ENCODE assay signal across 17 cellular contexts in the genomic region with DNA sequence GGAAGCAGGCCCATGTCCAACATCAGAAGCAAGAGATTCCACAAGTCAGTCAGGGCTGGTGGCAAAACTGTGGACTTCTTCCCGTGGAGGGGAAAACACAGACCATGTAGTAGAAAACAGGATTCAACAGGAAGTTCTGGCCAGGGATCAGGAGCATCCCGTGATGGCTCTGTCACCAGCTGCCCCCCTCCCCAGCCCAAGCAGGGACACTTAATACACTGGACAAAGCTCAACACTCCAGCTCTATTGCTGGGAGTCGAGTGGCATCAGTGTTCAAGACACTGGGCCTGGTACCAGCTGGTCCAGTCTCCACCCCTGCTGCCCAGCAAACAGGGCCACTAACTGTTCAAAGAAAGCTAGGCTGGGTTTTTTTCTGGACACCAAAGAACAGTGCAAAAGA. TPM values are rescaled to one million over a fixed set of nuclear protein-coding genes. Genes with fewer than 3 reads are reported as not detected.
DNase-seq lines count a peak whose midpoint lies in the region; ATAC-seq and TF ChIP-seq lines count a peak whose summit lies in the region.
"Had no signal": no experiment of that assay in that cellular context is flagged by ENCODE, and none has a peak within 500 bp of the region (broad histone marks: within the 10 kb centered on the region; RNA-seq: fewer than 3 reads in every experiment).

No MANE protein-coding gene starts in this region.

- POLR2A ChIA-PET in PC-3 (lab: Charles Lee; ENCODE audit: unreplicated experiment): no interaction called here

- no peaks in the 10 kb centered on the region for H3K9me3 ChIP-seq in PC-3 (ENCODE audit: low read length)
- H3K9me3 ChIP-seq: gastroesophageal sphincter, sigmoid colon, suprapubic skin had no signal

- intact Hi-C loops in PC-3 (cut with micrococcal nuclease): no loop called here

- peaks cover 36% of the 10 kb centered on the region for H3K4me1 ChIP-seq in PC-3 (ENCODE audit: insufficient read depth, low read length)

- CTCF ChIA-PET in PC-3 (lab: Charles Lee): interaction anchor here (0.9 kb wide), 1 partner anchor 19 kb away, joined by 8 read pairs; no protein-coding TSS in a partner anchor

- H3K36me3 ChIP-seq in PC-3 (ENCODE audit: low read depth, low read length): no peaks in the 10 kb centered on the region
- H3K36me3 ChIP-seq: gastroesophageal sphincter, sigmoid colon, suprapubic skin had no signal

- H3F3A ChIP-seq in PC-3 (ENCODE audit: low read length, unreplicated experiment): no peaks in the 10 kb centered on the region

- H3K9me3 Mint-ChIP-seq in neural crest cell: no peaks in the 10 kb centered on the region

- DNase-seq in globus pallidus (ENCODE audit: low spot score) (peak; percentile 96), neural crest cell (ENCODE audit: low read depth, low spot score) (no peak), PC-3 (no peak)
- DNase-seq: activated CD4-positive, alpha-beta T cell treated with anti-CD3 and anti-CD28 coated beads for 36 hours; activated CD8-positive, alpha-beta memory T cell treated with anti-CD3 and anti-CD28 coated beads, Interleukin-2, amount 50 U/mL, for 4 hours; NCI-H2081 treated with DMSO at 0.1 percent for 48 hours; NCI-H526 treated with DMSO at 0.1 percent for 48 hours; sigmoid colon; T-helper 9 cell had no signal

- H3K27ac ChIP-seq in VCaP: peak overlapping the region; percentile 88
- H3K27ac ChIP-seq in temporal lobe (ENCODE audit: low read depth, low read length): peak overlapping the region; percentile 98
- no peak overlapping the region for H3K27ac ChIP-seq in PC-3 (ENCODE audit: low read length)
- H3K27ac ChIP-seq: coronary artery, epithelial cell of prostate, gastroesophageal sphincter, sigmoid colon, suprapubic skin had no signal

- no peak overlapping the region for H3K4me3 ChIP-seq in PC-3 (ENCODE audit: low read length)
- H3K4me3 ChIP-seq: coronary artery, gastroesophageal sphincter, sigmoid colon, suprapubic skin had no signal

- no peaks in the 10 kb centered on the region for H3K9me2 ChIP-seq in PC-3 (replicated peaks; ENCODE audit: low read length)

- H3K4me2 ChIP-seq in PC-3 (ENCODE audit: low read length): no peak overlapping the region

- no peak overlapping the region for H3K9ac ChIP-seq in PC-3 (ENCODE audit: low read length)

- peak overlapping the region; percentile 75 for H3K4me3 Mint-ChIP-seq in neural crest cell
- H3K4me3 Mint-ChIP-seq: activated CD4-positive, alpha-beta T cell treated with anti-CD3 and anti-CD28 coated beads for 36 hours had no signal

- TF ChIP-seq CTCF in VCaP (conservative IDR thresholded peaks at IDR 0.05): no peak
- TF ChIP-seq CTCF in neural crest cell (conservative IDR thresholded peaks at IDR 0.05): no peak
- no peak for TF ChIP-seq CTCF in PC-3 (conservative IDR thresholded peaks at IDR 0.05; ENCODE audit: low read depth, low read length)

- peaks cover 65% of the 10 kb centered on the region for H3K4me1 Mint-ChIP-seq in neural crest cell

- no peaks in the 10 kb centered on the region for H3K27me3 ChIP-seq in PC-3 (ENCODE audit: low read length)
- H3K27me3 ChIP-seq: sigmoid colon, suprapubic skin had no signal

- H3K79me2 ChIP-seq in PC-3 (ENCODE audit: low read length): peaks cover 47% of the 10 kb centered on the region

- H2AFZ ChIP-seq in PC-3 (ENCODE audit: low read length): no peak overlapping the region

- H3K27me3 Mint-ChIP-seq in neural crest cell (ENCODE audit: low read depth): no peaks in the 10 kb centered on the region

- no peak overlapping the region for H3K27ac Mint-ChIP-seq in neural crest cell (ENCODE audit: unreplicated experiment)
- H3K27ac Mint-ChIP-seq: activated CD4-positive, alpha-beta T cell treated with anti-CD3 and anti-CD28 coated beads for 36 hours had no signal

- no peak for ATAC-seq in HG02588 (IDR thresholded peaks at IDR 0.05; ENCODE audit: unreplicated experiment)
- ATAC-seq in PC-3: no peak
- ATAC-seq in GM21515 (IDR thresholded peaks at IDR 0.05; ENCODE audit: unreplicated experiment): no peak
- ATAC-seq: activated CD4-positive, alpha-beta T cell treated with anti-CD3 and anti-CD28 coated beads for 36 hours; gastroesophageal sphincter had no signal

- no peaks in the 10 kb centered on the region for H3K36me3 Mint-ChIP-seq in neural crest cell (ENCODE audit: low read depth)

- BruUV-seq in PC-3 (replicated peaks; lab: Mats Ljungman, UMichigan): no TSS peak

- no peaks in the 10 kb centered on the region for H4K20me1 ChIP-seq in PC-3 (ENCODE audit: low read length)

RNA-seq across cellular contexts. Expression of a gene that starts 3.7 kb away (rescaled TPM):
- total RNA-seq in neural crest cell (13.1 and 14.0 TPM in 2 replicates), temporal lobe (1.2 TPM), PC-3 (2014; rRNA removed) (33.2 and 37.6 TPM in 2 replicates)

RNA-seq across cellular contexts. Expression of a gene that starts 44.8 kb away (rescaled TPM):
- total RNA-seq in neural crest cell (30.1 and 33.1 TPM in 2 replicates), temporal lobe (9.1 TPM), PC-3 (2014; rRNA removed) (16.3 and 16.4 TPM in 2 replicates)
